Comparison of ENCODE assay signal across 3 cellular contexts in genomic region chr3:127324913-127325629, GRCh38.
A peak's percentile ranks its signal among the peaks of the same experiment; 100 is the strongest.
TF ChIP-seq lines count a peak whose summit lies in the region.

No MANE protein-coding gene starts in this region.

TF ChIP-seq in A549, 52 proteins besides CTCF, POLR2A, EP300 and RAD21 (continued from another document):
- TF ChIP-seq EHMT2 (IDR thresholded peaks at IDR 0.05; ENCODE audit: low read depth) (no peak), REST (IDR thresholded peaks at IDR 0.05) (peak; percentile 50; the same call in 1 of the 2 replicates)

TF ChIP-seq in HCT116, 20 proteins besides CTCF, POLR2A, EP300 and RAD21 (continued from another document):
- TF ChIP-seq ZBTB33 (IDR thresholded peaks at IDR 0.05; ENCODE audit: extremely low read depth, insufficient replicate concordance, low read length) (no peak), REST (IDR thresholded peaks at IDR 0.05; ENCODE audit: low read depth) (peak; percentile 37), JUND (IDR thresholded peaks at IDR 0.05) (no peak)

TF ChIP-seq in K562, 482 proteins besides CTCF, POLR2A, EP300 and RAD21:
- TF ChIP-seq NFATC3 (IDR thresholded peaks at IDR 0.05) (no peak), CEBPB (tag; IDR thresholded peaks at IDR 0.05) (peak; percentile 19; the same call in 1 of the 2 replicates), ZBTB11 (CRISPR knock-in tag; IDR thresholded peaks at IDR 0.05) (no peak)
